ENCODE assay signal across 9 cellular contexts in genomic region chr3:176814252-176814651, GRCh38.
DNase-seq lines count a peak whose midpoint lies in the region; ATAC-seq, FAIRE-seq and TF ChIP-seq lines count a peak whose summit lies in the region.
"Had no signal": no experiment of that assay in that cellular context is flagged by ENCODE, and none has a peak within 500 bp of the region (broad histone marks: within the 10 kb centered on the region; RNA-seq: fewer than 3 reads in every experiment).

No MANE protein-coding gene starts in this region.

- TF ChIP-seq CTCF in MCF 10A (IDR thresholded peaks at IDR 0.05; ENCODE audit: unreplicated experiment) (peak; percentile 12), breast epithelium (IDR thresholded peaks at IDR 0.05) (no peak)

- intact Hi-C loops in MCF 10A (cut with micrococcal nuclease) (no loop called here), breast epithelium (cut with DNase I; ENCODE audit: low total_unique reads) (loop anchor here (5.0 kb wide), 1 partner anchor 1028 kb away; no protein-coding TSS in a partner anchor)

- H3K4me3 Mint-ChIP-seq in MCF 10A (ENCODE audit: unreplicated experiment), result no peak overlapping the region
- H3K4me3 Mint-ChIP-seq in stimulated activated effector memory CD8-positive, alpha-beta T cell treated with anti-CD3 and anti-CD28 coated beads, Interleukin-12 subunit alpha, Interleukin-12 subunit beta, amount 100 ng/mL, for 72 hours, result no peak overlapping the region

- no peak overlapping the region for H3K9ac ChIP-seq in adipocyte (ENCODE audit: low read length)

- CTCF ChIA-PET in MCF 10A (lab: Yijun Ruan, JAX), result interaction anchor here (0.5 to 1.5 kb wide), 3 partner anchors 9 to 1837 kb away, joined by 3 to 4 read pairs (median 3); no protein-coding TSS in a partner anchor

- H3K9me3 ChIP-seq in breast epithelium, result no peaks in the 10 kb centered on the region
- H3K9me3 ChIP-seq in adipocyte (ENCODE audit: control insufficient read depth, low read length), result no peaks in the 10 kb centered on the region
- H3K9me3 ChIP-seq: gastrocnemius medialis had no signal

- POLR2A ChIA-PET in MCF 10A (lab: Yijun Ruan, JAX), result no interaction called here

- TF ChIP-seq RAD21 in Ishikawa (IDR thresholded peaks at IDR 0.05; ENCODE audit: low read depth), result peak; percentile 60

- H3K36me3 ChIP-seq in breast epithelium (no peaks in the 10 kb centered on the region), adipocyte (ENCODE audit: control insufficient read depth, insufficient read depth, low read length, severe bottlenecking) (no peaks in the 10 kb centered on the region)
- H3K36me3 ChIP-seq: gastrocnemius medialis had no signal

- DNase-seq in MCF 10A (ENCODE audit: unreplicated experiment) (peak; percentile 34), breast epithelium (ENCODE audit: low spot score in 2 of 2) (no peak), H54 (ENCODE audit: insufficient read length, low spot score) (peak; percentile 51), adipocyte (ENCODE audit: low read depth) (peak; percentile 85), iPS DF 4.7 (ENCODE audit: extremely low read depth, low spot score) (peak; percentile 64), NCI-H146 treated with DMSO at 0.1 percent for 48 hours (lab: John Stamatoyannopoulos, UW; ENCODE audit: unreplicated experiment) (no peak)
- peak in 1 of 2 donors; percentile 51 for DNase-seq in stimulated activated effector memory CD8-positive, alpha-beta T cell treated with anti-CD3 and anti-CD28 coated beads, Interleukin-12 subunit alpha, Interleukin-12 subunit beta, amount 100 ng/mL, for 72 hours (ENCODE audit: low spot score in 2 of 2)

- H3K9me3 Mint-ChIP-seq in MCF 10A (ENCODE audit: unreplicated experiment), result no peaks in the 10 kb centered on the region
- no peaks in the 10 kb centered on the region for H3K9me3 Mint-ChIP-seq in stimulated activated effector memory CD8-positive, alpha-beta T cell treated with anti-CD3 and anti-CD28 coated beads, Interleukin-12 subunit alpha, Interleukin-12 subunit beta, amount 100 ng/mL, for 72 hours

- TF ChIP-seq POLR2A in breast epithelium (IDR thresholded peaks at IDR 0.05), result no peak
- no peak for TF ChIP-seq POLR2A in H54 (IDR thresholded peaks at IDR 0.05; ENCODE audit: low read depth, low read length)

- H3K4me3 ChIP-seq in breast epithelium (no peak overlapping the region), adipocyte (ENCODE audit: low read length) (no peak overlapping the region)
- H3K4me3 ChIP-seq: gastrocnemius medialis had no signal

- BruUV-seq in MCF 10A (replicated peaks; lab: Mats Ljungman, UMichigan), result no TSS peak

- peak; percentile 33 for FAIRE-seq in H54 (lab: Jason Lieb, UNC)

- no peaks in the 10 kb centered on the region for H3K4me1 Mint-ChIP-seq in MCF 10A (ENCODE audit: insufficient read depth, unreplicated experiment)
- no peaks in the 10 kb centered on the region for H3K4me1 Mint-ChIP-seq in stimulated activated effector memory CD8-positive, alpha-beta T cell treated with anti-CD3 and anti-CD28 coated beads, Interleukin-12 subunit alpha, Interleukin-12 subunit beta, amount 100 ng/mL, for 72 hours

- no peaks in the 10 kb centered on the region for H3K4me1 ChIP-seq in breast epithelium
- no peaks in the 10 kb centered on the region for H3K4me1 ChIP-seq in adipocyte (ENCODE audit: control insufficient read depth, insufficient read depth, low read length)
- H3K4me1 ChIP-seq: gastrocnemius medialis had no signal

- no peak overlapping the region for H3K27ac ChIP-seq in breast epithelium
- H3K27ac ChIP-seq: gastrocnemius medialis had no signal

- no peaks in the 10 kb centered on the region for H3K36me3 Mint-ChIP-seq in MCF 10A (ENCODE audit: insufficient read depth, unreplicated experiment)
- H3K36me3 Mint-ChIP-seq in stimulated activated effector memory CD8-positive, alpha-beta T cell treated with anti-CD3 and anti-CD28 coated beads, Interleukin-12 subunit alpha, Interleukin-12 subunit beta, amount 100 ng/mL, for 72 hours, result no peaks in the 10 kb centered on the region

- H3K27ac Mint-ChIP-seq in MCF 10A (ENCODE audit: low read depth, unreplicated experiment), result no peak overlapping the region
- H3K27ac Mint-ChIP-seq in stimulated activated effector memory CD8-positive, alpha-beta T cell treated with anti-CD3 and anti-CD28 coated beads, Interleukin-12 subunit alpha, Interleukin-12 subunit beta, amount 100 ng/mL, for 72 hours, result no peak overlapping the region

- no peak for TF ChIP-seq EP300 in Ishikawa (IDR thresholded peaks at IDR 0.05; ENCODE audit: borderline replicate concordance)

- peak; percentile 53 for ATAC-seq in stimulated activated effector memory CD8-positive, alpha-beta T cell treated with anti-CD3 and anti-CD28 coated beads, Interleukin-12 subunit alpha, Interleukin-12 subunit beta, amount 100 ng/mL, for 72 hours

- H3K27me3 Mint-ChIP-seq in MCF 10A (ENCODE audit: insufficient read depth, unreplicated experiment), result no peaks in the 10 kb centered on the region

- H3K27me3 ChIP-seq in breast epithelium, result no peaks in the 10 kb centered on the region
- H3K27me3 ChIP-seq in adipocyte (replicated peaks; ENCODE audit: control insufficient read depth, insufficient read depth, low read length), result no peaks in the 10 kb centered on the region
- H3K27me3 ChIP-seq: gastrocnemius medialis had no signal

TF ChIP-seq in Ishikawa, 13 proteins besides CTCF, POLR2A, EP300 and RAD21:
- TF ChIP-seq FOXM1 (IDR thresholded peaks at IDR 0.05; ENCODE audit: borderline replicate concordance, low read depth) (no peak), YY1 (IDR thresholded peaks at IDR 0.05; ENCODE audit: low read depth) (no peak), TAF1 (IDR thresholded peaks at IDR 0.05; ENCODE audit: low read depth) (no peak), TCF12 (IDR thresholded peaks at IDR 0.05; ENCODE audit: low read depth) (no peak), CREB1 (IDR thresholded peaks at IDR 0.05; ENCODE audit: low read depth) (no peak), EGR1 (IDR thresholded peaks at IDR 0.05) (no peak), CEBPB (IDR thresholded peaks at IDR 0.05) (no peak), NFIC (IDR thresholded peaks at IDR 0.05) (no peak), TEAD4 (IDR thresholded peaks at IDR 0.05) (no peak)
- TF ChIP-seq, protein P1, sequence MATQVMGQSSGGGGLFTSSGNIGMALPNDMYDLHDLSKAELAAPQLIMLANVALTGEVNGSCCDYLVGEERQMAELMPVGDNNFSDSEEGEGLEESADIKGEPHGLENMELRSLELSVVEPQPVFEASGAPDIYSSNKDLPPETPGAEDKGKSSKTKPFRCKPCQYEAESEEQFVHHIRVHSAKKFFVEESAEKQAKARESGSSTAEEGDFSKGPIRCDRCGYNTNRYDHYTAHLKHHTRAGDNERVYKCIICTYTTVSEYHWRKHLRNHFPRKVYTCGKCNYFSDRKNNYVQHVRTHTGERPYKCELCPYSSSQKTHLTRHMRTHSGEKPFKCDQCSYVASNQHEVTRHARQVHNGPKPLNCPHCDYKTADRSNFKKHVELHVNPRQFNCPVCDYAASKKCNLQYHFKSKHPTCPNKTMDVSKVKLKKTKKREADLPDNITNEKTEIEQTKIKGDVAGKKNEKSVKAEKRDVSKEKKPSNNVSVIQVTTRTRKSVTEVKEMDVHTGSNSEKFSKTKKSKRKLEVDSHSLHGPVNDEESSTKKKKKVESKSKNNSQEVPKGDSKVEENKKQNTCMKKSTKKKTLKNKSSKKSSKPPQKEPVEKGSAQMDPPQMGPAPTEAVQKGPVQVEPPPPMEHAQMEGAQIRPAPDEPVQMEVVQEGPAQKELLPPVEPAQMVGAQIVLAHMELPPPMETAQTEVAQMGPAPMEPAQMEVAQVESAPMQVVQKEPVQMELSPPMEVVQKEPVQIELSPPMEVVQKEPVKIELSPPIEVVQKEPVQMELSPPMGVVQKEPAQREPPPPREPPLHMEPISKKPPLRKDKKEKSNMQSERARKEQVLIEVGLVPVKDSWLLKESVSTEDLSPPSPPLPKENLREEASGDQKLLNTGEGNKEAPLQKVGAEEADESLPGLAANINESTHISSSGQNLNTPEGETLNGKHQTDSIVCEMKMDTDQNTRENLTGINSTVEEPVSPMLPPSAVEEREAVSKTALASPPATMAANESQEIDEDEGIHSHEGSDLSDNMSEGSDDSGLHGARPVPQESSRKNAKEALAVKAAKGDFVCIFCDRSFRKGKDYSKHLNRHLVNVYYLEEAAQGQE (IDR thresholded peaks at IDR 0.05; ENCODE audit: low read depth), result no peak
- TF ChIP-seq, protein P2, sequence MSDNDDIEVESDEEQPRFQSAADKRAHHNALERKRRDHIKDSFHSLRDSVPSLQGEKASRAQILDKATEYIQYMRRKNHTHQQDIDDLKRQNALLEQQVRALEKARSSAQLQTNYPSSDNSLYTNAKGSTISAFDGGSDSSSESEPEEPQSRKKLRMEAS (IDR thresholded peaks at IDR 0.05), result no peak

Comparison
In these comparisons a context has a peak if more than half of its experiments do, and no peak if none do; other contexts are left out.
1. DNase-seq: peak in MCF 10A (single experiment), H54 (single experiment), adipocyte (single experiment) and iPS DF 4.7 (single experiment); none in breast epithelium (0 of 2) and NCI-H146 treated with DMSO at 0.1 percent for 48 hours (single experiment).